1 cellular context compared by ENCODE assay signal in the genomic region with DNA sequence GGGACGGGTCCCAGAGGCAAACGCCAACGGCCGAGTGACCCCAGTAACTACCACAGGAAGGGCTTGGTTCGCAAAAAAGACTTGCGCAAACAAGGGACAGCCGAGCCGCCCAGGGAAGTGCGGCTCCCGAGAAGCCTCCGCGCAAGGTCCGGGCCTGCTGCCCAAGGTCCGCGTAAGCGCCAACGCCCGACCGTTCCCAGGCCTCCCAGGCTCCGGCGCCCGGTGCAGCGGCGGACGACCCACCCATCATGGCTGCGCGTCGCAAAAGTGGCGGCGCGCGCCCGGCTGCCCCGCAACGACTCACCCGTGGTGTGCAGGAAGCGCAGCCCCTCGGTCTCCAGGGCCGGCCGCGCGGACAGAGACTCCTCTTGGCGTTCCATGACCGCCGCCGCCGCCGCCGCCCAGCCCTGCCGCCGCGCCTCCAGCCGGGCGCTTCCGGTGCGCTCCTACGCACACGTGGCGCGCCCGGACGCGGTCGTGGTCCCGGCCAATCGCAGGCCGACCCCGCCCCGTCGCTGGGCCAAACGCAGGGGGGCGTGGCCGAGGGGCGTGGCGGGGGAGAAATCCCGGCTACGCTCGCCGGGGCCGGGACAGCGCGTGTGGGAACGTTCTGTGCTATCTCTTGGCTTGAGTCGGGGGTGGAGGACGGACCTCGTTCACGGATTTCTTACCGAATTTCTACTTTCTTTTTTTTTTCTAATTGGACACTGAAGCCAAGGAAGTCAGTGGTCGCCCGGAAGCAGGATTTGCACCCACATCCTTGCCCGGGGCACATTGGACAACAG.
TF ChIP-seq lines count a peak whose summit lies in the region.

A gene with protein sequence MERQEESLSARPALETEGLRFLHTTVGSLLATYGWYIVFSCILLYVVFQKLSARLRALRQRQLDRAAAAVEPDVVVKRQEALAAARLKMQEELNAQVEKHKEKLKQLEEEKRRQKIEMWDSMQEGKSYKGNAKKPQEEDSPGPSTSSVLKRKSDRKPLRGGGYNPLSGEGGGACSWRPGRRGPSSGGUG (minus strand): TSS at position 448 of the 785 bp plus-strand sequence. CDS start 68 bp downstream, at position 380.

TF ChIP-seq in HEK293, 187 proteins besides CTCF, POLR2A, EP300 and RAD21 (continued from another document and continues in another):
- TF ChIP-seq, protein P1, sequence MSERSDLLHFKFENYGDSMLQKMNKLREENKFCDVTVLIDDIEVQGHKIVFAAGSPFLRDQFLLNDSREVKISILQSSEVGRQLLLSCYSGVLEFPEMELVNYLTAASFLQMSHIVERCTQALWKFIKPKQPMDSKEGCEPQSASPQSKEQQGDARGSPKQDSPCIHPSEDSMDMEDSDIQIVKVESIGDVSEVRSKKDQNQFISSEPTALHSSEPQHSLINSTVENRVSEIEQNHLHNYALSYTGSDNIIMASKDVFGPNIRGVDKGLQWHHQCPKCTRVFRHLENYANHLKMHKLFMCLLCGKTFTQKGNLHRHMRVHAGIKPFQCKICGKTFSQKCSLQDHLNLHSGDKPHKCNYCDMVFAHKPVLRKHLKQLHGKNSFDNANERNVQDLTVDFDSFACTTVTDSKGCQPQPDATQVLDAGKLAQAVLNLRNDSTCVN (tag by site-specific recombination; optimal IDR thresholded peaks at IDR 0.05), result peak; percentile 93
- no peak for TF ChIP-seq MEIS1 (CRISPR knock-in tag; IDR thresholded peaks at IDR 0.05; ENCODE audit: borderline replicate concordance)
- no peak for TF ChIP-seq ZNF777 (tag by site-specific recombination; IDR thresholded peaks at IDR 0.05; ENCODE audit: borderline replicate concordance)
- TF ChIP-seq ZNF16 (tag by site-specific recombination; IDR thresholded peaks at IDR 0.05; ENCODE audit: low read depth), result no peak
- no peak for TF ChIP-seq ZNF677 (tag by site-specific recombination; IDR thresholded peaks at IDR 0.05)
- peak; percentile 42; the same call in 1 of the 2 replicates for TF ChIP-seq ZFP37 (tag by site-specific recombination; IDR thresholded peaks at IDR 0.05)
- peak; percentile 85; the same call in 1 of the 2 replicates for TF ChIP-seq ZNF660 (tag by site-specific recombination; IDR thresholded peaks at IDR 0.05)
- TF ChIP-seq YY1 (tag by site-specific recombination; IDR thresholded peaks at IDR 0.05), result peak; percentile 75; the same call in 1 of the 2 replicates
- TF ChIP-seq KLF7 (tag by site-specific recombination; IDR thresholded peaks at IDR 0.05; ENCODE audit: borderline replicate concordance), result peak; percentile 67; the same call in 1 of the 2 replicates
- TF ChIP-seq ZBTB17 (tag by site-specific recombination; IDR thresholded peaks at IDR 0.05), result 0 out of 2 replicates have a peak, but pooled peaks have one; percentile 0
- TF ChIP-seq ZNF449 (tag by site-specific recombination; IDR thresholded peaks at IDR 0.05), result peak; percentile 73
- no peak for TF ChIP-seq ZNF747 (tag by site-specific recombination; IDR thresholded peaks at IDR 0.05)
- TF ChIP-seq, protein P2, sequence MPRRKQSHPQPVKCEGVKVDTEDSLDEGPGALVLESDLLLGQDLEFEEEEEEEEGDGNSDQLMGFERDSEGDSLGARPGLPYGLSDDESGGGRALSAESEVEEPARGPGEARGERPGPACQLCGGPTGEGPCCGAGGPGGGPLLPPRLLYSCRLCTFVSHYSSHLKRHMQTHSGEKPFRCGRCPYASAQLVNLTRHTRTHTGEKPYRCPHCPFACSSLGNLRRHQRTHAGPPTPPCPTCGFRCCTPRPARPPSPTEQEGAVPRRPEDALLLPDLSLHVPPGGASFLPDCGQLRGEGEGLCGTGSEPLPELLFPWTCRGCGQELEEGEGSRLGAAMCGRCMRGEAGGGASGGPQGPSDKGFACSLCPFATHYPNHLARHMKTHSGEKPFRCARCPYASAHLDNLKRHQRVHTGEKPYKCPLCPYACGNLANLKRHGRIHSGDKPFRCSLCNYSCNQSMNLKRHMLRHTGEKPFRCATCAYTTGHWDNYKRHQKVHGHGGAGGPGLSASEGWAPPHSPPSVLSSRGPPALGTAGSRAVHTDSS (tag by site-specific recombination; IDR thresholded peaks at IDR 0.05), result no peak
- TF ChIP-seq ZBTB7A (tag by site-specific recombination; IDR thresholded peaks at IDR 0.05; ENCODE audit: low read depth), result peak; percentile 12; the same call in 1 of the 2 replicates
- TF ChIP-seq, protein P3, sequence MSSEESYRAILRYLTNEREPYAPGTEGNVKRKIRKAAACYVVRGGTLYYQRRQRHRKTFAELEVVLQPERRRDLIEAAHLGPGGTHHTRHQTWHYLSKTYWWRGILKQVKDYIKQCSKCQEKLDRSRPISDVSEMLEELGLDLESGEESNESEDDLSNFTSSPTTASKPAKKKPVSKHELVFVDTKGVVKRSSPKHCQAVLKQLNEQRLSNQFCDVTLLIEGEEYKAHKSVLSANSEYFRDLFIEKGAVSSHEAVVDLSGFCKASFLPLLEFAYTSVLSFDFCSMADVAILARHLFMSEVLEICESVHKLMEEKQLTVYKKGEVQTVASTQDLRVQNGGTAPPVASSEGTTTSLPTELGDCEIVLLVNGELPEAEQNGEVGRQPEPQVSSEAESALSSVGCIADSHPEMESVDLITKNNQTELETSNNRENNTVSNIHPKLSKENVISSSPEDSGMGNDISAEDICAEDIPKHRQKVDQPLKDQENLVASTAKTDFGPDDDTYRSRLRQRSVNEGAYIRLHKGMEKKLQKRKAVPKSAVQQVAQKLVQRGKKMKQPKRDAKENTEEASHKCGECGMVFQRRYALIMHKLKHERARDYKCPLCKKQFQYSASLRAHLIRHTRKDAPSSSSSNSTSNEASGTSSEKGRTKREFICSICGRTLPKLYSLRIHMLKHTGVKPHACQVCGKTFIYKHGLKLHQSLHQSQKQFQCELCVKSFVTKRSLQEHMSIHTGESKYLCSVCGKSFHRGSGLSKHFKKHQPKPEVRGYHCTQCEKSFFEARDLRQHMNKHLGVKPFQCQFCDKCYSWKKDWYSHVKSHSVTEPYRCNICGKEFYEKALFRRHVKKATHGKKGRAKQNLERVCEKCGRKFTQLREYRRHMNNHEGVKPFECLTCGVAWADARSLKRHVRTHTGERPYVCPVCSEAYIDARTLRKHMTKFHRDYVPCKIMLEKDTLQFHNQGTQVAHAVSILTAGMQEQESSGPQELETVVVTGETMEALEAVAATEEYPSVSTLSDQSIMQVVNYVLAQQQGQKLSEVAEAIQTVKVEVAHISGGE (tag by site-specific recombination; conservative IDR thresholded peaks at IDR 0.05; ENCODE audit: low read depth), result peak; percentile 62; the same call in 1 of the 2 replicates
- 0 out of 2 replicates have a peak, but pooled peaks have one; percentile 53 for TF ChIP-seq ZNF610 (tag by site-specific recombination; IDR thresholded peaks at IDR 0.05; ENCODE audit: borderline replicate concordance)
- TF ChIP-seq KLF8 (tag by site-specific recombination; IDR thresholded peaks at IDR 0.05), result peak; percentile 83
- 0 out of 2 replicates have a peak, but pooled peaks have one; percentile 69 for TF ChIP-seq KLF16 (tag by site-specific recombination; IDR thresholded peaks at IDR 0.05)
- TF ChIP-seq BCL6B (tag by site-specific recombination; IDR thresholded peaks at IDR 0.05), result no peak
- TF ChIP-seq IKZF3 (tag by site-specific recombination; IDR thresholded peaks at IDR 0.05), result 0 out of 2 replicates have a peak, but pooled peaks have one; percentile 14
- TF ChIP-seq, protein P4, sequence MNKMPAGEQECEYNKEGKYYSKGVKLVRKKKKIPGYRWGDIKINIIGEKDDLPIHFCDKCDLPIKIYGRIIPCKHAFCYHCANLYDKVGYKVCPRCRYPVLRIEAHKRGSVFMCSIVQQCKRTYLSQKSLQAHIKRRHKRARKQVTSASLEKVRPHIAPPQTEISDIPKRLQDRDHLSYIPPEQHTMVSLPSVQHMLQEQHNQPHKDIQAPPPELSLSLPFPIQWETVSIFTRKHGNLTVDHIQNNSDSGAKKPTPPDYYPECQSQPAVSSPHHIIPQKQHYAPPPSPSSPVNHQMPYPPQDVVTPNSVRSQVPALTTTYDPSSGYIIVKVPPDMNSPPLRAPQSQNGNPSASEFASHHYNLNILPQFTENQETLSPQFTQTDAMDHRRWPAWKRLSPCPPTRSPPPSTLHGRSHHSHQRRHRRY (tag by site-specific recombination; IDR thresholded peaks at IDR 0.05), result no peak
- peak; percentile 60; the same call in 1 of the 2 replicates for TF ChIP-seq HOXC10 (CRISPR knock-in tag; IDR thresholded peaks at IDR 0.05)
- no peak for TF ChIP-seq SP7 (tag by site-specific recombination; IDR thresholded peaks at IDR 0.05)
- TF ChIP-seq ZFP41 (tag by site-specific recombination; IDR thresholded peaks at IDR 0.05; ENCODE audit: borderline replicate concordance), result no peak
- peak; percentile 32; the same call in 1 of the 2 replicates for TF ChIP-seq WT1 (tag by site-specific recombination; IDR thresholded peaks at IDR 0.05)
- TF ChIP-seq, protein P5, sequence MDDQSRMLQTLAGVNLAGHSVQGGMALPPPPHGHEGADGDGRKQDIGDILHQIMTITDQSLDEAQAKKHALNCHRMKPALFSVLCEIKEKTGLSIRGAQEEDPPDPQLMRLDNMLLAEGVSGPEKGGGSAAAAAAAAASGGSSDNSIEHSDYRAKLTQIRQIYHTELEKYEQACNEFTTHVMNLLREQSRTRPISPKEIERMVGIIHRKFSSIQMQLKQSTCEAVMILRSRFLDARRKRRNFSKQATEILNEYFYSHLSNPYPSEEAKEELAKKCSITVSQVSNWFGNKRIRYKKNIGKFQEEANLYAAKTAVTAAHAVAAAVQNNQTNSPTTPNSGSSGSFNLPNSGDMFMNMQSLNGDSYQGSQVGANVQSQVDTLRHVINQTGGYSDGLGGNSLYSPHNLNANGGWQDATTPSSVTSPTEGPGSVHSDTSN (CRISPR knock-in tag; IDR thresholded peaks at IDR 0.05), result no peak
- TF ChIP-seq, protein P6, sequence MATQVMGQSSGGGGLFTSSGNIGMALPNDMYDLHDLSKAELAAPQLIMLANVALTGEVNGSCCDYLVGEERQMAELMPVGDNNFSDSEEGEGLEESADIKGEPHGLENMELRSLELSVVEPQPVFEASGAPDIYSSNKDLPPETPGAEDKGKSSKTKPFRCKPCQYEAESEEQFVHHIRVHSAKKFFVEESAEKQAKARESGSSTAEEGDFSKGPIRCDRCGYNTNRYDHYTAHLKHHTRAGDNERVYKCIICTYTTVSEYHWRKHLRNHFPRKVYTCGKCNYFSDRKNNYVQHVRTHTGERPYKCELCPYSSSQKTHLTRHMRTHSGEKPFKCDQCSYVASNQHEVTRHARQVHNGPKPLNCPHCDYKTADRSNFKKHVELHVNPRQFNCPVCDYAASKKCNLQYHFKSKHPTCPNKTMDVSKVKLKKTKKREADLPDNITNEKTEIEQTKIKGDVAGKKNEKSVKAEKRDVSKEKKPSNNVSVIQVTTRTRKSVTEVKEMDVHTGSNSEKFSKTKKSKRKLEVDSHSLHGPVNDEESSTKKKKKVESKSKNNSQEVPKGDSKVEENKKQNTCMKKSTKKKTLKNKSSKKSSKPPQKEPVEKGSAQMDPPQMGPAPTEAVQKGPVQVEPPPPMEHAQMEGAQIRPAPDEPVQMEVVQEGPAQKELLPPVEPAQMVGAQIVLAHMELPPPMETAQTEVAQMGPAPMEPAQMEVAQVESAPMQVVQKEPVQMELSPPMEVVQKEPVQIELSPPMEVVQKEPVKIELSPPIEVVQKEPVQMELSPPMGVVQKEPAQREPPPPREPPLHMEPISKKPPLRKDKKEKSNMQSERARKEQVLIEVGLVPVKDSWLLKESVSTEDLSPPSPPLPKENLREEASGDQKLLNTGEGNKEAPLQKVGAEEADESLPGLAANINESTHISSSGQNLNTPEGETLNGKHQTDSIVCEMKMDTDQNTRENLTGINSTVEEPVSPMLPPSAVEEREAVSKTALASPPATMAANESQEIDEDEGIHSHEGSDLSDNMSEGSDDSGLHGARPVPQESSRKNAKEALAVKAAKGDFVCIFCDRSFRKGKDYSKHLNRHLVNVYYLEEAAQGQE (tag by site-specific recombination; IDR thresholded peaks at IDR 0.05), result 0 out of 2 replicates have a peak, but pooled peaks have one; percentile 27
- no peak for TF ChIP-seq ZNF530 (tag by site-specific recombination; IDR thresholded peaks at IDR 0.05; ENCODE audit: low read depth)
- TF ChIP-seq ZNF830 (tag by site-specific recombination; IDR thresholded peaks at IDR 0.05; ENCODE audit: low read depth), result no peak
- no peak for TF ChIP-seq ZNF629 (tag by site-specific recombination; IDR thresholded peaks at IDR 0.05)
- no peak for TF ChIP-seq ZNF133 (tag by site-specific recombination; IDR thresholded peaks at IDR 0.05)
- peak; percentile 99 for TF ChIP-seq KLF9 (tag by site-specific recombination; IDR thresholded peaks at IDR 0.05; ENCODE audit: low read depth)
- peak; percentile 29; the same call in 1 of the 2 replicates for TF ChIP-seq ZFHX2 (tag by site-specific recombination; conservative IDR thresholded peaks at IDR 0.05)
- no peak for TF ChIP-seq ZNF169 (tag by site-specific recombination; IDR thresholded peaks at IDR 0.05)
- peak; percentile 7; the same call in 1 of the 2 replicates for TF ChIP-seq EGR2 (tag by site-specific recombination; IDR thresholded peaks at IDR 0.05; ENCODE audit: low read depth)
- TF ChIP-seq, protein P7, sequence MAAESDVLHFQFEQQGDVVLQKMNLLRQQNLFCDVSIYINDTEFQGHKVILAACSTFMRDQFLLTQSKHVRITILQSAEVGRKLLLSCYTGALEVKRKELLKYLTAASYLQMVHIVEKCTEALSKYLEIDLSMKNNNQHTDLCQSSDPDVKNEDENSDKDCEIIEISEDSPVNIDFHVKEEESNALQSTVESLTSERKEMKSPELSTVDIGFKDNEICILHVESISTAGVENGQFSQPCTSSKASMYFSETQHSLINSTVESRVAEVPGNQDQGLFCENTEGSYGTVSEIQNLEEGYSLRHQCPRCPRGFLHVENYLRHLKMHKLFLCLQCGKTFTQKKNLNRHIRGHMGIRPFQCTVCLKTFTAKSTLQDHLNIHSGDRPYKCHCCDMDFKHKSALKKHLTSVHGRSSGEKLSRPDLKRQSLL (tag by site-specific recombination; IDR thresholded peaks at IDR 0.05), result 0 out of 2 replicates have a peak, but pooled peaks have one; percentile 36
